8 cellular contexts compared by ENCODE assay signal in the genomic region with DNA sequence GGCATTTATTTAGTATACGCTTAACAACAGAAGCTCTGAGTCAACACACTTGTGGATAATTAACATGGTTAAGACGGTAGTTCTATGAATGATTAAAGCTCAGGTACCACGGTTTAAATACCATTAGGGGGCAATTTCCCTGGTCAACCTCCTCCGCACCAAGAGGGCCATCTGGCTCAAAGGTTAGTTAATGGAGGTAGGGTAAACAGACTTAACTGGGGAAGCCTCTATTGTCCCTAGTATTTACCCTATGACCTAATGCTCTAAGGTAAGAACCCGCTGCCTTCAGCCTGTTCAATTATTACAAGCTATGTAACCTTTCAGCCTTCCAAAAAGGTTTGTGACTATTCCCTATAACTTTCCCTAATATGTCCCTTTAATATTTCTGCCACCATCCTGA. TPM values are rescaled to one million over a fixed set of nuclear protein-coding genes. Genes with fewer than 3 reads are reported as not detected.
"Had no signal": no experiment of that assay in that cellular context is flagged by ENCODE, and none has a peak within 500 bp of the region (broad histone marks: within the 10 kb centered on the region; RNA-seq: fewer than 3 reads in every experiment).

No MANE protein-coding gene starts in this region.

RNA-seq across cellular contexts. Expression of a gene that starts 8.6 kb away (rescaled TPM):
- total RNA-seq: dermis microvascular lymphatic vessel endothelial cell, endothelial cell of umbilical vein had no signal

RNA-seq across cellular contexts. Expression of a gene that starts 46.9 kb away (rescaled TPM):
- total RNA-seq: ascending aorta, cardiac muscle cell, colonic mucosa, dermis microvascular lymphatic vessel endothelial cell, endothelial cell of umbilical vein, glomerular endothelial cell, hepatocyte, WTC11 had no signal
